Comparison of ENCODE assay signal across 27 cellular contexts in the genomic region with DNA sequence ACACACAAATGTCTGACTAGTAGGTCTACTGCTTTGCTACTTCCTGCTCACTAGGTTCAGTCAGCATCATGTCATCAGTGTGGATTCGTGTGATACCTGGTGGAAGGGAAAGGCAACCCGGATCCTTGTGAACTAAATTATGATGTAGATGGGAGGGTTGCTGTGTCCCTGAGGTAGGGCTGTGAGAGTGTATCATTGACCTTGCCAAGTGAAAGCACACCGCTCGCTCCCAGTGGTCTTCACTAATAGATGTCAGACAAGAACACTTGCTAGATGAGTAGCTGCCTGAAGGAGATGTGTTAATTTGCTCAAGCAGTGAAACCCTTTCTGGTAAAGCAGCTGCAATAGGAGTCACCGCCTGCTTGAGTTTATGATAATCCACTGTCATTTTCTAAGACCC.
"Had no signal": no experiment of that assay in that cellular context is flagged by ENCODE, and none has a peak within 500 bp of the region (broad histone marks: within the 10 kb centered on the region; RNA-seq: fewer than 3 reads in every experiment).

No MANE protein-coding gene starts in this region.

- H3K27ac ChIP-seq: neural progenitor cell, ovary, parathyroid adenoma, psoas muscle, right lobe of liver, sigmoid colon, suprapubic skin, testis, tibial artery, transverse colon, upper lobe of right lung, uterus had no signal

- H3K4me3 ChIP-seq: neural progenitor cell, ovary, psoas muscle, right lobe of liver, sigmoid colon, suprapubic skin, testis, tibial artery, transverse colon, upper lobe of right lung, uterus had no signal

- DNase-seq: naive thymus-derived CD8-positive, alpha-beta T cell; nephron progenitor cell; occipital lobe; ovary; posterior cingulate gyrus; psoas muscle; right cardiac atrium; right lobe of liver; sigmoid colon; small intestine; stimulated activated CD4-positive, alpha-beta T cell treated with anti-CD3 and anti-CD28 coated beads, Interleukin-15, amount 100 ng/mL, for 24 hours; stimulated activated CD4-positive, alpha-beta T cell treated with anti-CD3 and anti-CD28 coated beads, Interleukin-2, amount 100 ng/mL, for 24 hours; stimulated activated CD4-positive, alpha-beta T cell treated with anti-CD3 and anti-CD28 coated beads, Interleukin-2, amount 100 ng/mL, for 48 hours; stimulated activated CD4-positive, alpha-beta T cell treated with anti-CD3 and anti-CD28 coated beads, Interleukin-4, amount 100 ng/mL, for 24 hours; stimulated activated naive B cell treated with anti-CD40 and anti-IgM and Interleukin-4, amounts not matched to agents 10 μg/mL and 1 μg/mL and 100 μg/mL, for 72 hours; stimulated activated naive CD4-positive, alpha-beta T cell treated with Interleukin-2 at 50 U/mL for 16 hours; substantia nigra; testis; tibial artery; transverse colon; upper lobe of right lung; uterus had no signal

- H3K4me1 ChIP-seq: neural progenitor cell, parathyroid adenoma, psoas muscle, right lobe of liver, sigmoid colon, suprapubic skin, testis, tibial artery, transverse colon, upper lobe of right lung, uterus had no signal

- H3K9me3 ChIP-seq: psoas muscle, testis, upper lobe of right lung had no signal

- H3K36me3 ChIP-seq: ovary, uterus had no signal

- H3K27me3 ChIP-seq: neural progenitor cell, ovary, right lobe of liver, sigmoid colon, suprapubic skin, testis, tibial artery, transverse colon, upper lobe of right lung, uterus had no signal

- ATAC-seq: naive thymus-derived CD8-positive, alpha-beta T cell; natural killer cell treated with Interleukin-12 subunit alpha and Interleukin-12 subunit beta and Interleukin-15 and Interleukin-18, amount 100 ng/mL, for 72 hours; psoas muscle; right cardiac atrium; stimulated activated effector memory CD8-positive, alpha-beta T cell treated with anti-CD3 and anti-CD28 coated beads, Interleukin-12 subunit alpha, Interleukin-12 subunit beta, amount 100 ng/mL, for 72 hours; stimulated activated naive B cell treated with anti-CD40 and anti-IgM and Interleukin-4, amounts not matched to agents 10 μg/mL and 1 μg/mL and 100 μg/mL, for 72 hours; upper lobe of right lung had no signal
